In genomic region chr10:17787087-17787942, GRCh38 we compare ENCODE assay signal across 10 cellular contexts. TPM values are rescaled to one million over a fixed set of nuclear protein-coding genes. Genes with fewer than 3 reads are reported as not detected.
DNase-seq lines count a peak whose midpoint lies in the region; ATAC-seq and TF ChIP-seq lines count a peak whose summit lies in the region.
"Had no signal": no experiment of that assay in that cellular context is flagged by ENCODE, and none has a peak within 500 bp of the region (broad histone marks: within the 10 kb centered on the region; RNA-seq: fewer than 3 reads in every experiment).

No MANE protein-coding gene starts in this region.

- H3K27me3 ChIP-seq in osteoblast (ENCODE audit: insufficient read depth, low read length) = no peaks in the 10 kb centered on the region

- POLR2A ChIA-PET in RWPE1 (lab: Yijun Ruan, JAX; ENCODE audit: low non-redundant PET) = no interaction called here

- no peak overlapping the region for H3K4me3 ChIP-seq in fibroblast of mammary gland (ENCODE audit: control insufficient read depth, low read depth, low read length)
- H3K4me3 ChIP-seq in osteoblast (ENCODE audit: insufficient read depth, low read length) = no peak overlapping the region

- CTCF ChIA-PET in RWPE1 (lab: Yijun Ruan, JAX) = interaction anchor here (0.6 kb wide), 1 partner anchor 380 kb away, joined by 3 read pairs; no protein-coding TSS in a partner anchor

- ATAC-seq in GM21423 (IDR thresholded peaks at IDR 0.05; ENCODE audit: unreplicated experiment) (no peak), GM19328 (IDR thresholded peaks at IDR 0.05; ENCODE audit: unreplicated experiment) (no peak)

- H3K9me3 ChIP-seq in osteoblast (ENCODE audit: low read depth, low read length) = no peaks in the 10 kb centered on the region

- H3K36me3 ChIP-seq in osteoblast (ENCODE audit: insufficient read depth, low read length) = no peaks in the 10 kb centered on the region

- H3K27ac ChIP-seq in RWPE1 (peak overlapping the region; percentile 60), osteoblast (ENCODE audit: low read depth, low read length) (peak overlapping the region; percentile 56)
- H3K27ac ChIP-seq: parathyroid adenoma had no signal

- peak overlapping the region; percentile 78 for H2AFZ ChIP-seq in osteoblast (ENCODE audit: low read length)
- H2AFZ ChIP-seq: parathyroid adenoma had no signal

- peaks cover 41% of the 10 kb centered on the region for H3K4me1 ChIP-seq in osteoblast (ENCODE audit: insufficient read depth, low read length)
- H3K4me1 ChIP-seq: parathyroid adenoma had no signal

- H3K79me2 ChIP-seq in osteoblast (ENCODE audit: insufficient read depth, low read length) = no peaks in the 10 kb centered on the region
- H3K79me2 ChIP-seq: parathyroid adenoma had no signal

- no peaks in the 10 kb centered on the region for H4K20me1 ChIP-seq in osteoblast (ENCODE audit: insufficient read depth, low read length)

- TF ChIP-seq CTCF in RWPE1 (conservative IDR thresholded peaks at IDR 0.05; ENCODE audit: low read depth) (no peak), fibroblast of mammary gland (conservative IDR thresholded peaks at IDR 0.05; ENCODE audit: control insufficient read depth, insufficient read depth, low read depth, low read length) (no peak), osteoblast (IDR thresholded peaks at IDR 0.05; ENCODE audit: extremely low read depth, low read depth, low read length) (no peak)

- DNase-seq in GM04504 (ENCODE audit: low read depth) = peak; percentile 80
- peak; percentile 82 for DNase-seq in RWPE1 (ENCODE audit: low spot score)
- DNase-seq in fibroblast of mammary gland (ENCODE audit: low read depth) = peak; percentile 97
- DNase-seq in osteoblast (ENCODE audit: insufficient read length, low spot score, missing footprints) = peak; percentile 87
- no peak for DNase-seq in stimulated activated CD4-positive, alpha-beta T cell treated with anti-CD3 and anti-CD28 coated beads, Interleukin-1b, Interleukin-23, amount 100 ng/mL, for 48 hours
- DNase-seq in NCI-H2196 treated with DMSO at 0.1 percent for 48 hours (lab: John Stamatoyannopoulos, UW; ENCODE audit: unreplicated experiment) = no peak
- DNase-seq: erythroblast had no signal

- peak overlapping the region; percentile 59 for H3K4me2 ChIP-seq in osteoblast (ENCODE audit: insufficient read depth, low read length)

RNA-seq across cellular contexts. Expression of gene MRC1, which starts 21.8 kb away (rescaled TPM):
- under 0.01 and 0.36 TPM in 2 replicates for total RNA-seq in osteoblast

RNA-seq across cellular contexts. Expression of gene TMEM236, which starts 35.3 kb away (rescaled TPM):
- total RNA-seq in osteoblast = under 0.01 TPM in 2 replicates

Comparison
In these comparisons a context has a peak if more than half of its experiments do, and no peak if none do; other contexts are left out.
1. DNase-seq: peak in GM04504 (single experiment), RWPE1 (single experiment), fibroblast of mammary gland (single experiment) and osteoblast (single experiment); none in stimulated activated CD4-positive, alpha-beta T cell treated with anti-CD3 and anti-CD28 coated beads, Interleukin-1b, Interleukin-23, amount 100 ng/mL, for 48 hours (single experiment) and NCI-H2196 treated with DMSO at 0.1 percent for 48 hours (single experiment).